ENCODE assay signal across 8 cellular contexts in genomic region chr12:122023339-122024131, GRCh38. TPM values are rescaled to one million over a fixed set of nuclear protein-coding genes. Genes with fewer than 3 reads are reported as not detected.
DNase-seq lines count a peak whose midpoint lies in the region; ATAC-seq and TF ChIP-seq lines count a peak whose summit lies in the region.

No MANE protein-coding gene starts in this region.

- H3K36me3 ChIP-seq in WERI-Rb-1 (no peaks in the 10 kb centered on the region), esophagus squamous epithelium (no peaks in the 10 kb centered on the region), tibial artery (no peaks in the 10 kb centered on the region)

- H3K9me3 ChIP-seq in WERI-Rb-1 (ENCODE audit: severe bottlenecking) (no peaks in the 10 kb centered on the region), esophagus squamous epithelium (no peaks in the 10 kb centered on the region), tibial artery (no peaks in the 10 kb centered on the region)

- TF ChIP-seq CTCF in WERI-Rb-1 (IDR thresholded peaks at IDR 0.05; ENCODE audit: low read depth, low read length) (no peak), esophagus squamous epithelium (IDR thresholded peaks at IDR 0.05) (no peak), tibial artery (IDR thresholded peaks at IDR 0.05) (no peak)

- H3K27me3 ChIP-seq in WERI-Rb-1 (ENCODE audit: insufficient read depth, low read depth, severe bottlenecking) (peaks cover 12% of the 10 kb centered on the region), esophagus squamous epithelium (peaks cover 0 to 40% (median 0%) of the 10 kb centered on the region in 4 donors), tibial artery (no peaks in the 10 kb centered on the region)

- TF ChIP-seq POLR2A in esophagus squamous epithelium (IDR thresholded peaks at IDR 0.05): peak in 1 of 4 donors; percentile 17

- intact Hi-C loops in esophagus squamous epithelium (cut with DNase I) (loop anchor here (10.0 kb wide), 1 partner anchor 109 kb away; the partner anchor contains the start of gene CFAP251), tibial artery (cut with DNase I; ENCODE audit: low total_unique reads) (loop anchor here (5.0 kb wide), 1 partner anchor 106 kb away; the partner anchor contains the start of gene CFAP251)

- peak overlapping the region; percentile 72 for H3K4me3 ChIP-seq in WERI-Rb-1 (ENCODE audit: low read depth, low read length)
- H3K4me3 ChIP-seq in esophagus squamous epithelium: peak overlapping the region; percentile 60 to 89 (median 66)
- peak overlapping the region; percentile 70 to 82 for H3K4me3 ChIP-seq in tibial artery

- H3K4me1 ChIP-seq in esophagus squamous epithelium: peaks cover 22 to 39% (median 28%) of the 10 kb centered on the region in 3 donors
- H3K4me1 ChIP-seq in tibial artery: peaks cover 0 to 48% (median 28%) of the 10 kb centered on the region in 4 donors

- ATAC-seq in GM21526 (IDR thresholded peaks at IDR 0.05; ENCODE audit: low FRiP score, unreplicated experiment): no peak

- peak; percentile 44 to 79 (median 75) for DNase-seq in NCI-H1417 (lab: John Stamatoyannopoulos, UW)
- DNase-seq in NCI-H1417 treated with DMSO at 0.1 percent for 48 hours (lab: John Stamatoyannopoulos, UW): no peak
- DNase-seq in LoVo (ENCODE audit: low spot score): peak; percentile 45
- peak; percentile 86 for DNase-seq in WERI-Rb-1
- no peak for DNase-seq in esophagus squamous epithelium (lab: John Stamatoyannopoulos, UW)
- peak; percentile 77 for DNase-seq in midbrain (lab: John Stamatoyannopoulos, UW)
- peak; percentile 77 to 95 for DNase-seq in tibial artery

- 20% methylated on average over 10 of the region's 43 CpGs; no CpG with 5 or more reads in 1 of the 2 donors for whole genome bisulfite sequencing in esophagus squamous epithelium, 2 donors

- H3K27ac ChIP-seq in WERI-Rb-1 (peak overlapping the region; percentile 70), esophagus squamous epithelium (peak overlapping the region; percentile 73 to 85 (median 83)), tibial artery (peak overlapping the region; percentile 90 to 98)

RNA-seq across cellular contexts. Expression of gene BCL7A, which starts 1.9 kb away (rescaled TPM):
- total RNA-seq in esophagus squamous epithelium: 1 to 10 TPM; 2.5 to 8.6 (median 5.1) TPM

RNA-seq across cellular contexts. Expression of gene MLXIP, which starts 55.0 kb away (rescaled TPM):
- total RNA-seq in esophagus squamous epithelium: 10 to 100 TPM in 3 of 4 donors, 1 to 10 TPM in 1; 9.6 to 20.0 (median 11.4) TPM

Comparison
In these comparisons a context has a peak if more than half of its experiments do, and no peak if none do; other contexts are left out.
1. DNase-seq: peak in NCI-H1417 (3 of 3), LoVo (single experiment), WERI-Rb-1 (single experiment), midbrain (single experiment) and tibial artery (2 of 2); none in NCI-H1417 treated with DMSO at 0.1 percent for 48 hours (single experiment) and esophagus squamous epithelium (single experiment).
2. Peak in every context shown above with its lines, with median percentiles within 50 percentile points of each other: H3K27ac ChIP-seq and H3K4me3 ChIP-seq.